ENCODE assay signal across 7 cellular contexts in the genomic region with DNA sequence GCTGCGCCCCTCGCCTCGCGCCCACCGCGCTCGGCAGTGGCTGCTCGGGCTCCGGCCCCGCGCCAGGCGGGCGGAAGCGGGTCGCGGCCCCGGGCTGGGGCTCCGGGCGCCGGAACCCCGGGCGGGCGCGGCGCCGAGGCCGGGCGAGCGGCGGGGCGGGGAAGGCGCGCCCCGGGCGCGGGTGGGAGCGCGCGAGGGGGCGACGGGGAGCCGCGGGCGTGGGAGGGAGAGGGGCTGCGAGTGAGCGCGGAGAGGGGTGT. TPM values are rescaled to one million over a fixed set of nuclear protein-coding genes. Genes with fewer than 3 reads are reported as not detected.
A peak's percentile ranks its signal among the peaks of the same experiment; 100 is the strongest.
DNase-seq lines count a peak whose midpoint lies in the region; ATAC-seq and TF ChIP-seq lines count a peak whose summit lies in the region.

No MANE protein-coding gene starts in this region.

- H3K27me3 Mint-ChIP-seq in stimulated activated naive B cell treated with anti-CD40 and anti-IgM and Interleukin-4, amounts not matched to agents 10 μg/mL and 1 μg/mL and 100 μg/mL, for 72 hours: peaks cover 55 to 59% of the 10 kb centered on the region in 2 donors

- H3K36me3 ChIP-seq in SK-N-MC (ENCODE audit: insufficient read depth, low read length): peaks cover 5% of the 10 kb centered on the region; the same call in 1 of the 2 replicates
- H3K36me3 ChIP-seq in left ventricle myocardium inferior: no peaks in the 10 kb centered on the region

- H3K27ac ChIP-seq in SK-N-MC (no peak overlapping the region), left ventricle myocardium inferior (replicated peaks) (peak overlapping the region; percentile 82)

- H3K9me3 ChIP-seq in SK-N-MC (ENCODE audit: low read depth, low read length): no peaks in the 10 kb centered on the region
- no peaks in the 10 kb centered on the region for H3K9me3 ChIP-seq in left ventricle myocardium inferior (replicated peaks)

- H3K36me3 Mint-ChIP-seq in stimulated activated naive B cell treated with anti-CD40 and anti-IgM and Interleukin-4, amounts not matched to agents 10 μg/mL and 1 μg/mL and 100 μg/mL, for 72 hours: no peaks in the 10 kb centered on the region

- peaks cover 32% of the 10 kb centered on the region for H3K27me3 ChIP-seq in left ventricle myocardium inferior (ENCODE audit: low read depth)

- peak overlapping the region; percentile 90 for H3K4me3 ChIP-seq in SK-N-MC
- H3K4me3 ChIP-seq in left ventricle myocardium inferior: peak overlapping the region; percentile 88

- peak; percentile 36 for ATAC-seq in GM21786 (IDR thresholded peaks at IDR 0.05; ENCODE audit: unreplicated experiment)
- peak in 1 of 2 donors; percentile 29 for ATAC-seq in stimulated activated naive B cell treated with anti-CD40 and anti-IgM and Interleukin-4, amounts not matched to agents 10 μg/mL and 1 μg/mL and 100 μg/mL, for 72 hours (replicated peaks)

- no peak for TF ChIP-seq CTCF in left ventricle myocardium inferior (IDR thresholded peaks at IDR 0.05; ENCODE audit: borderline replicate concordance)

- peak overlapping the region; percentile 56 for H3K27ac Mint-ChIP-seq in stimulated activated naive B cell treated with anti-CD40 and anti-IgM and Interleukin-4, amounts not matched to agents 10 μg/mL and 1 μg/mL and 100 μg/mL, for 72 hours

- peak overlapping the region; percentile 74 for H3K9ac ChIP-seq in SK-N-MC (ENCODE audit: insufficient read length)

- DNase-seq in SK-N-MC (ENCODE audit: low read depth, low spot score) (no peak), left ventricle myocardium inferior (no peak), NCI-H1048 (lab: John Stamatoyannopoulos, UW) (no peak), NCI-H2196 treated with DMSO at 0.1 percent for 48 hours (lab: John Stamatoyannopoulos, UW; ENCODE audit: unreplicated experiment) (no peak), dermis blood vessel endothelial cell (no peak)
- no peak for DNase-seq in stimulated activated naive B cell treated with anti-CD40 and anti-IgM and Interleukin-4, amounts not matched to agents 10 μg/mL and 1 μg/mL and 100 μg/mL, for 72 hours

- peak overlapping the region; percentile 86 to 87 for H3K4me3 Mint-ChIP-seq in stimulated activated naive B cell treated with anti-CD40 and anti-IgM and Interleukin-4, amounts not matched to agents 10 μg/mL and 1 μg/mL and 100 μg/mL, for 72 hours

- H3K4me1 ChIP-seq in left ventricle myocardium inferior: peaks cover 53% of the 10 kb centered on the region

- H3K4me1 Mint-ChIP-seq in stimulated activated naive B cell treated with anti-CD40 and anti-IgM and Interleukin-4, amounts not matched to agents 10 μg/mL and 1 μg/mL and 100 μg/mL, for 72 hours: peaks cover 5 to 15% of the 10 kb centered on the region in 2 donors

- no peaks in the 10 kb centered on the region for H3K9me3 Mint-ChIP-seq in stimulated activated naive B cell treated with anti-CD40 and anti-IgM and Interleukin-4, amounts not matched to agents 10 μg/mL and 1 μg/mL and 100 μg/mL, for 72 hours

- intact Hi-C loops in left ventricle myocardium inferior (cut with micrococcal nuclease): no loop called here

RNA-seq across cellular contexts. Expression of gene IGF2BP2, which starts 0.5 kb away (rescaled TPM):
- total RNA-seq in left ventricle myocardium inferior: 17.9 TPM
- total RNA-seq in dermis blood vessel endothelial cell: 30.0 and 61.2 TPM in 2 replicates
